ENCODE assay signal across 25 cellular contexts in the genomic region with DNA sequence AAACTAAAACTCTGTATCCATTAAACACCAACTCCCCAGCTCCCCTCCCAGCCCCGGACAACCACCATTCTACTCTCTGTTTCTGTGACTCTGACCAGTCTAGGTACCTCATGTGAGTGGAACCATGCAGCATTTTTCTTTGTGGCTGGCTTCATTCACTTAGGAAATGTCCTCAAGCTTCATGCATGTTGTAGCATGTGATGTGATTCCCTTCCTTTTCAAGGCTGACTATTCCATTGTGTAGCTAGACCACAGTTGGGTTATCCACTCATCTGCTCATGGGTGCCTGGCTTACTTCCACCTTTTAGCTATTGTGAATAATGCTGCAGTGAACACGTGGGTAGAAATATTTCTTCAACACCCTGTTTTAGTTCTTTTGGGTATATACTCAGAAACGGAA. TPM values are rescaled to one million over a fixed set of nuclear protein-coding genes. Genes with fewer than 3 reads are reported as not detected.
DNase-seq lines count a peak whose midpoint lies in the region; ATAC-seq and TF ChIP-seq lines count a peak whose summit lies in the region.
"Had no signal": no experiment of that assay in that cellular context is flagged by ENCODE, and none has a peak within 500 bp of the region (broad histone marks: within the 10 kb centered on the region; RNA-seq: fewer than 3 reads in every experiment).

No MANE protein-coding gene starts in this region.

- BruUV-seq in mammary epithelial cell (replicated peaks; lab: Mats Ljungman, UMichigan) (no TSS peak), MCF 10A (replicated peaks; lab: Mats Ljungman, UMichigan) (no TSS peak)

- ATAC-seq in foreskin keratinocyte (peak; percentile 82), left lobe of liver (no peak), GM21825 (IDR thresholded peaks at IDR 0.05; ENCODE audit: unreplicated experiment) (no peak)
- ATAC-seq in stimulated activated effector memory CD8-positive, alpha-beta T cell treated with anti-CD3 and anti-CD28 coated beads, Interleukin-12 subunit alpha, Interleukin-12 subunit beta, amount 100 ng/mL, for 72 hours: no peak
- ATAC-seq: GM23338 had no signal

- H3K4me2 ChIP-seq in mammary epithelial cell (ENCODE audit: insufficient read depth, low read depth, low read length): no peak overlapping the region
- H3K4me2 ChIP-seq: GM23338 had no signal

- no peaks in the 10 kb centered on the region for H3K27me3 Mint-ChIP-seq in MCF 10A (ENCODE audit: insufficient read depth, unreplicated experiment)

- DNase-seq in mammary epithelial cell (peak; percentile 61), MCF 10A (ENCODE audit: unreplicated experiment) (no peak), foreskin keratinocyte (peak; percentile 65 to 86), left lobe of liver (ENCODE audit: low spot score) (no peak), HUDEP-2 (lab: John Stamatoyannopoulos, UW; ENCODE audit: unreplicated experiment in 76 of 76) (no peak)
- no peak for DNase-seq in stimulated activated effector memory CD8-positive, alpha-beta T cell treated with anti-CD3 and anti-CD28 coated beads, Interleukin-12 subunit alpha, Interleukin-12 subunit beta, amount 100 ng/mL, for 72 hours (ENCODE audit: low spot score in 2 of 2)
- DNase-seq: 8988T, ACHN, BE2C, DMS153, DND-41, H9, HFFc6, Kasumi-1, MV-4-11, NCI-H1105, NCI-H146, NCI-H2029, NCI-H446, NCI-H524 treated with DMSO at 0.1 percent for 48 hours, NCI-H774 had no signal

- no peak overlapping the region for H3K4me3 ChIP-seq in mammary epithelial cell (replicated peaks in 1 of 3; ENCODE audit: insufficient read depth in 1 of 3, low read depth in 2 of 3, low read length in 3 of 3)
- H3K4me3 ChIP-seq: GM23338, K562 had no signal

- H3K4me3 Mint-ChIP-seq in MCF 10A (ENCODE audit: unreplicated experiment): no peak overlapping the region
- no peak overlapping the region for H3K4me3 Mint-ChIP-seq in stimulated activated effector memory CD8-positive, alpha-beta T cell treated with anti-CD3 and anti-CD28 coated beads, Interleukin-12 subunit alpha, Interleukin-12 subunit beta, amount 100 ng/mL, for 72 hours
- H3K4me3 Mint-ChIP-seq: CD14-positive monocyte, GM23338, H9, HFFc6 had no signal

- peaks cover 69% of the 10 kb centered on the region for H3K36me3 Mint-ChIP-seq in MCF 10A (ENCODE audit: insufficient read depth, unreplicated experiment)
- H3K36me3 Mint-ChIP-seq in stimulated activated effector memory CD8-positive, alpha-beta T cell treated with anti-CD3 and anti-CD28 coated beads, Interleukin-12 subunit alpha, Interleukin-12 subunit beta, amount 100 ng/mL, for 72 hours: peaks cover 100% of the 10 kb centered on the region

- H3K27me3 ChIP-seq in mammary epithelial cell (ENCODE audit: insufficient read depth, low read length) (no peaks in the 10 kb centered on the region), foreskin keratinocyte (no peaks in the 10 kb centered on the region)
- H3K27me3 ChIP-seq: BE2C had no signal

- H3K9me3 ChIP-seq in mammary epithelial cell (replicated peaks; ENCODE audit: insufficient read depth, low read length): no peaks in the 10 kb centered on the region
- H3K9me3 ChIP-seq: BE2C had no signal

- H3K9me3 Mint-ChIP-seq in MCF 10A (ENCODE audit: unreplicated experiment): no peaks in the 10 kb centered on the region
- H3K9me3 Mint-ChIP-seq in stimulated activated effector memory CD8-positive, alpha-beta T cell treated with anti-CD3 and anti-CD28 coated beads, Interleukin-12 subunit alpha, Interleukin-12 subunit beta, amount 100 ng/mL, for 72 hours: no peaks in the 10 kb centered on the region
- H3K9me3 Mint-ChIP-seq: CD14-positive monocyte, GM23338, H9, HFFc6 had no signal

- no peak overlapping the region for H2AFZ ChIP-seq in mammary epithelial cell (ENCODE audit: low read depth, low read length)
- H2AFZ ChIP-seq: GM23338 had no signal

- dilution Hi-C loops in mammary epithelial cell (cut with HindIII; ENCODE audit: low sequenced_read_pairs): loop anchor here (5.0 kb wide), 1 partner anchor 52 kb away; no protein-coding TSS in a partner anchor

- no peak for TF ChIP-seq CTCF in mammary epithelial cell (conservative IDR thresholded peaks at IDR 0.05 in 1 of 2, IDR thresholded peaks at IDR 0.05 in 1 of 2; ENCODE audit: extremely low read depth in 1 of 2, insufficient read depth in 1 of 2, low read depth in 1 of 2, low read length in 2 of 2)
- no peak for TF ChIP-seq CTCF in MCF 10A (IDR thresholded peaks at IDR 0.05; ENCODE audit: unreplicated experiment)
- no peak for TF ChIP-seq CTCF in foreskin keratinocyte (conservative IDR thresholded peaks at IDR 0.05)

- H3K36me3 ChIP-seq in mammary epithelial cell (ENCODE audit: insufficient read depth, low read length): peaks cover 28% of the 10 kb centered on the region

- H3K79me2 ChIP-seq in mammary epithelial cell (ENCODE audit: insufficient read depth, low read length): no peaks in the 10 kb centered on the region

- H3K27ac Mint-ChIP-seq in MCF 10A (ENCODE audit: low read depth, unreplicated experiment): no peak overlapping the region
- H3K27ac Mint-ChIP-seq in stimulated activated effector memory CD8-positive, alpha-beta T cell treated with anti-CD3 and anti-CD28 coated beads, Interleukin-12 subunit alpha, Interleukin-12 subunit beta, amount 100 ng/mL, for 72 hours: peak overlapping the region; percentile 66
- H3K27ac Mint-ChIP-seq: GM23338, HFFc6 had no signal

- H3K27ac ChIP-seq in mammary epithelial cell (ENCODE audit: insufficient read depth, low read depth, low read length) (no peak overlapping the region), foreskin keratinocyte (no peak overlapping the region)

- no peaks in the 10 kb centered on the region for H3K4me1 Mint-ChIP-seq in MCF 10A (ENCODE audit: insufficient read depth, unreplicated experiment)
- H3K4me1 Mint-ChIP-seq in stimulated activated effector memory CD8-positive, alpha-beta T cell treated with anti-CD3 and anti-CD28 coated beads, Interleukin-12 subunit alpha, Interleukin-12 subunit beta, amount 100 ng/mL, for 72 hours: peaks cover 6% of the 10 kb centered on the region
- H3K4me1 Mint-ChIP-seq: CD14-positive monocyte, H9 had no signal

- in situ Hi-C loops in mammary epithelial cell (cut with MboI; ENCODE audit: low sequenced_read_pairs in 2 of 2): no loop called here

- H4K20me1 ChIP-seq in mammary epithelial cell (ENCODE audit: insufficient read depth, low read length): no peaks in the 10 kb centered on the region

- WGBS in mammary epithelial cell (ENCODE audit: low coverage, missing lambda C conversion rate): 38% methylated on average over 3 of the region's 3 CpGs

- peaks cover 4% of the 10 kb centered on the region for H3K4me1 ChIP-seq in mammary epithelial cell (ENCODE audit: insufficient read depth, low read length)
- H3K4me1 ChIP-seq in foreskin keratinocyte: peaks cover 7% of the 10 kb centered on the region
- H3K4me1 ChIP-seq: BE2C had no signal

- H3K9ac ChIP-seq in mammary epithelial cell (ENCODE audit: insufficient read depth, low read length): no peak overlapping the region

- intact Hi-C loops in mammary epithelial cell (cut with micrococcal nuclease) (no loop called here), MCF 10A (cut with micrococcal nuclease) (no loop called here)

- POLR2A ChIA-PET in MCF 10A (lab: Yijun Ruan, JAX): no interaction called here

- CTCF ChIA-PET in mammary epithelial cell (lab: Charles Lee; ENCODE audit: low non-redundant PET) (no interaction called here), MCF 10A (lab: Yijun Ruan, JAX) (interaction anchor here (0.6 to 1.7 kb wide), 2 partner anchors 47 to 113 kb away, joined by 3 to 5 read pairs; a partner anchor contains a TSS)

RNA-seq across cellular contexts. Expression of a gene that starts 8.8 kb away (rescaled TPM):
- 10 to 100 TPM; 24.8 to 25.8 TPM for total RNA-seq in mammary epithelial cell
- polyA plus RNA-seq in mammary epithelial cell: 17.7 TPM
- not detected for polyA minus RNA-seq in mammary epithelial cell
- total RNA-seq in MCF 10A (2022): 13.2 and 17.5 TPM in 2 replicates
- total RNA-seq in foreskin keratinocyte: 13.1 and 13.2 TPM in 2 replicates
- polyA plus RNA-seq in foreskin keratinocyte: 19.7 and 22.4 TPM in 2 replicates
- 119 TPM for total RNA-seq in left lobe of liver

RNA-seq across cellular contexts. Expression of a gene that starts 41.5 kb away (rescaled TPM):
- 10 to 100 TPM; 21.1 to 26.8 TPM for total RNA-seq in mammary epithelial cell
- 13.9 TPM for polyA plus RNA-seq in mammary epithelial cell
- 13.3 TPM for polyA minus RNA-seq in mammary epithelial cell
- 16.8 and 21.2 TPM in 2 replicates for total RNA-seq in MCF 10A (2022)
- total RNA-seq in foreskin keratinocyte: 18.6 and 18.8 TPM in 2 replicates
- 9.1 and 9.3 TPM in 2 replicates for polyA plus RNA-seq in foreskin keratinocyte
- total RNA-seq in left lobe of liver: 12.6 TPM

RNA-seq across cellular contexts. Expression of a gene that starts 47.6 kb away (rescaled TPM):
- total RNA-seq in mammary epithelial cell: 100 to 1,000 TPM in 1 of 2 donors, 10 to 100 TPM in 1; 70.2 to 214 TPM
- polyA plus RNA-seq in mammary epithelial cell: 122 TPM
- 85.7 TPM for polyA minus RNA-seq in mammary epithelial cell
- 13.3 and 17.8 TPM in 2 replicates for total RNA-seq in MCF 10A (2022)
- total RNA-seq in foreskin keratinocyte: 31.2 and 34.6 TPM in 2 replicates
- 35.5 and 41.1 TPM in 2 replicates for polyA plus RNA-seq in foreskin keratinocyte
- 64.5 TPM for total RNA-seq in left lobe of liver

Comparison
In these comparisons a context has a peak if more than half of its experiments do, and no peak if none do; other contexts are left out.
1. DNase-seq: peak in mammary epithelial cell (single experiment) and foreskin keratinocyte (2 of 2); none in MCF 10A (single experiment), stimulated activated effector memory CD8-positive, alpha-beta T cell treated with anti-CD3 and anti-CD28 coated beads, Interleukin-12 subunit alpha, Interleukin-12 subunit beta, amount 100 ng/mL, for 72 hours (0 of 2), left lobe of liver (single experiment) and HUDEP-2 (0 of 76).